In the genomic region with DNA sequence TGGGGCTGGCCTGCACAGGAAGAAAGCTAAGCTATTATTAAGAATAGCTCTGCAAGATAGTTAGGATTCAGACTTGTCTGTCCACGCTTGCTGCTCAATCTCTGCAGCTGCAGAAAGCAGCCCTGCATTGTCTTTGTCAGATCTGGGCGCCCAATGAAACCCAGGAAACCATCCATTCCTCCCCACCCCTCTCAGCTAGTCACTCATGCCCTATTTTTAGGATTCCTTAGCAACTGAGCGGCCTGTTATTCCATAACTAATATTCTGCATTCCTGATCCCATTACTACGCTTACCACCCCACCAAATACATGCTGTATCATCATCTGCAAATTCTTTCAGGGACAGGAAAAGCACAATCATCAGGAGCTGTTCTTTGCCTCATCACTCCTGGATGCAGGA, we compare ENCODE assay signal across 14 cellular contexts. TPM values are rescaled to one million over a fixed set of nuclear protein-coding genes. Genes with fewer than 3 reads are reported as not detected.
DNase-seq lines count a peak whose midpoint lies in the region; ATAC-seq and TF ChIP-seq lines count a peak whose summit lies in the region.
"Had no signal": no experiment of that assay in that cellular context is flagged by ENCODE, and none has a peak within 500 bp of the region (broad histone marks: within the 10 kb centered on the region; RNA-seq: fewer than 3 reads in every experiment).

No MANE protein-coding gene starts in this region.

- DNase-seq in NCI-H226, result peak; percentile 70
- DNase-seq in fibroblast of mammary gland (ENCODE audit: low read depth), result peak; percentile 35
- no peak for DNase-seq in stimulated activated naive B cell treated with anti-CD40 and anti-IgM and Interleukin-4, amounts not matched to agents 10 μg/mL and 1 μg/mL and 100 μg/mL, for 72 hours
- DNase-seq in NCI-H146 (lab: John Stamatoyannopoulos, UW), result no peak
- DNase-seq in T-helper 2 cell, result no peak
- DNase-seq in activated naive CD4-positive, alpha-beta T cell treated with anti-CD3 and anti-CD28 coated beads for 36 hours, result no peak
- DNase-seq: activated CD8-positive, alpha-beta memory T cell treated with anti-CD3 and anti-CD28 coated beads, Interleukin-2, amount 50 U/mL, for 48 hours; CD4-positive, alpha-beta T cell; MV-4-11; NK-92 treated with Interleukin-12 subunit alpha and Interleukin-12 subunit beta, amount 100 ng/mL, for 24 hours; ovary; T-helper 17 cell had no signal

- H3K4me2 ChIP-seq in BLaER1 treated with 17β-estradiol and CSF1 and Interleukin-3, amounts not matched to agents 10 nM and 100 nM, result peak overlapping the region; percentile 18 to 93 (median 81); a peak in 21 of 22 replicates
- H3K4me2 ChIP-seq in parathyroid adenoma (ENCODE audit: low read length), result no peak overlapping the region

- peak overlapping the region; percentile 57 for H2AFZ ChIP-seq in parathyroid adenoma

- no peaks in the 10 kb centered on the region for H3K79me2 ChIP-seq in parathyroid adenoma

- peaks cover 3 to 14% (median 8%) of the 10 kb centered on the region in 11 experiments; a peak in 12 of 22 replicates for H3K9me3 ChIP-seq in BLaER1 treated with 17β-estradiol and CSF1 and Interleukin-3, amounts not matched to agents 10 nM and 100 nM (replicated peaks in 1 of 11)
- H3K9me3 ChIP-seq in parathyroid adenoma (ENCODE audit: control insufficient read depth, low read length), result no peaks in the 10 kb centered on the region
- H3K9me3 ChIP-seq: ovary had no signal

- peak overlapping the region in 5 of 10 experiments; percentile 3 to 38 (median 22); a peak in 4 of 20 replicates for H3K4me3 ChIP-seq in BLaER1 treated with 17β-estradiol and CSF1 and Interleukin-3, amounts not matched to agents 10 nM and 100 nM
- H3K4me3 ChIP-seq in fibroblast of mammary gland (ENCODE audit: control insufficient read depth, low read depth, low read length) (no peak overlapping the region), parathyroid adenoma (ENCODE audit: low read depth, low read length) (no peak overlapping the region)
- H3K4me3 ChIP-seq: ovary had no signal

- no peak overlapping the region for H3K4me3 Mint-ChIP-seq in stimulated activated naive B cell treated with anti-CD40 and anti-IgM and Interleukin-4, amounts not matched to agents 10 μg/mL and 1 μg/mL and 100 μg/mL, for 72 hours
- no peak overlapping the region for H3K4me3 Mint-ChIP-seq in activated naive CD4-positive, alpha-beta T cell treated with anti-CD3 and anti-CD28 coated beads for 36 hours
- H3K4me3 Mint-ChIP-seq: CD4-positive, alpha-beta T cell; T-helper 17 cell had no signal

- H3K9me3 Mint-ChIP-seq in stimulated activated naive B cell treated with anti-CD40 and anti-IgM and Interleukin-4, amounts not matched to agents 10 μg/mL and 1 μg/mL and 100 μg/mL, for 72 hours, result peaks cover 3 to 4% of the 10 kb centered on the region in 2 donors
- no peaks in the 10 kb centered on the region for H3K9me3 Mint-ChIP-seq in activated naive CD4-positive, alpha-beta T cell treated with anti-CD3 and anti-CD28 coated beads for 36 hours
- H3K9me3 Mint-ChIP-seq: CD4-positive, alpha-beta T cell had no signal

- H3K27ac ChIP-seq in BLaER1 treated with 17β-estradiol and CSF1 and Interleukin-3, amounts not matched to agents 10 nM and 100 nM, result peak overlapping the region in 6 of 11 experiments; percentile 63 to 86 (median 77); a peak in 12 of 22 replicates
- no peak overlapping the region for H3K27ac ChIP-seq in parathyroid adenoma
- H3K27ac ChIP-seq: ovary had no signal

- no peaks in the 10 kb centered on the region for H3K36me3 Mint-ChIP-seq in stimulated activated naive B cell treated with anti-CD40 and anti-IgM and Interleukin-4, amounts not matched to agents 10 μg/mL and 1 μg/mL and 100 μg/mL, for 72 hours
- no peaks in the 10 kb centered on the region for H3K36me3 Mint-ChIP-seq in activated naive CD4-positive, alpha-beta T cell treated with anti-CD3 and anti-CD28 coated beads for 36 hours (ENCODE audit: low read depth)

- no peaks in the 10 kb centered on the region for H4K20me1 ChIP-seq in BLaER1 treated with 17β-estradiol and CSF1 and Interleukin-3, amounts not matched to agents 10 nM and 100 nM

- H3K4me1 Mint-ChIP-seq in stimulated activated naive B cell treated with anti-CD40 and anti-IgM and Interleukin-4, amounts not matched to agents 10 μg/mL and 1 μg/mL and 100 μg/mL, for 72 hours, result peaks cover 15 to 21% of the 10 kb centered on the region in 2 donors
- no peaks in the 10 kb centered on the region for H3K4me1 Mint-ChIP-seq in activated naive CD4-positive, alpha-beta T cell treated with anti-CD3 and anti-CD28 coated beads for 36 hours (ENCODE audit: low read depth)

- peak overlapping the region in 6 of 11 experiments; percentile 8 to 66 (median 48); a peak in 8 of 22 replicates for H3K9ac ChIP-seq in BLaER1 treated with 17β-estradiol and CSF1 and Interleukin-3, amounts not matched to agents 10 nM and 100 nM
- no peak overlapping the region for H3K9ac ChIP-seq in parathyroid adenoma

- H3K27me3 Mint-ChIP-seq in stimulated activated naive B cell treated with anti-CD40 and anti-IgM and Interleukin-4, amounts not matched to agents 10 μg/mL and 1 μg/mL and 100 μg/mL, for 72 hours, result peaks cover 0 to 4% of the 10 kb centered on the region in 2 donors
- peaks cover 15% of the 10 kb centered on the region for H3K27me3 Mint-ChIP-seq in activated naive CD4-positive, alpha-beta T cell treated with anti-CD3 and anti-CD28 coated beads for 36 hours (ENCODE audit: low read depth)

- intact Hi-C loops in activated naive CD4-positive, alpha-beta T cell treated with anti-CD3 and anti-CD28 coated beads for 36 hours (cut with micrococcal nuclease), result no loop called here

- ATAC-seq in stimulated activated naive B cell treated with anti-CD40 and anti-IgM and Interleukin-4, amounts not matched to agents 10 μg/mL and 1 μg/mL and 100 μg/mL, for 72 hours (replicated peaks), result no peak
- ATAC-seq: T-helper 17 cell had no signal

- H3K27me3 ChIP-seq in BLaER1 treated with 17β-estradiol and CSF1 and Interleukin-3, amounts not matched to agents 10 nM and 100 nM, result no peaks in the 10 kb centered on the region
- H3K27me3 ChIP-seq in parathyroid adenoma (ENCODE audit: control insufficient read depth, insufficient read depth, low read length), result no peaks in the 10 kb centered on the region
- H3K27me3 ChIP-seq: ovary had no signal

- TF ChIP-seq CTCF in fibroblast of mammary gland (conservative IDR thresholded peaks at IDR 0.05; ENCODE audit: control insufficient read depth, insufficient read depth, low read depth, low read length), result no peak
- TF ChIP-seq CTCF in parathyroid adenoma (IDR thresholded peaks at IDR 0.05), result no peak

- no peaks in the 10 kb centered on the region for H3K36me3 ChIP-seq in BLaER1 treated with 17β-estradiol and CSF1 and Interleukin-3, amounts not matched to agents 10 nM and 100 nM
- no peaks in the 10 kb centered on the region for H3K36me3 ChIP-seq in parathyroid adenoma (ENCODE audit: control insufficient read depth, insufficient read depth, low read length)
- H3K36me3 ChIP-seq: ovary had no signal

- H3K4me1 ChIP-seq in BLaER1 treated with 17β-estradiol and CSF1 and Interleukin-3, amounts not matched to agents 10 nM and 100 nM, result peaks cover 15 to 100% (median 94%) of the 10 kb centered on the region in 10 experiments
- no peaks in the 10 kb centered on the region for H3K4me1 ChIP-seq in parathyroid adenoma

- H3K27ac Mint-ChIP-seq in stimulated activated naive B cell treated with anti-CD40 and anti-IgM and Interleukin-4, amounts not matched to agents 10 μg/mL and 1 μg/mL and 100 μg/mL, for 72 hours, result no peak overlapping the region
- H3K27ac Mint-ChIP-seq in activated naive CD4-positive, alpha-beta T cell treated with anti-CD3 and anti-CD28 coated beads for 36 hours, result no peak overlapping the region
- H3K27ac Mint-ChIP-seq: CD4-positive, alpha-beta T cell; T-helper 17 cell had no signal

- CTCF ChIA-PET in activated naive CD4-positive, alpha-beta T cell treated with anti-CD3 and anti-CD28 coated beads for 36 hours (lab: Charles Lee), result interaction anchor here (1.0 to 1.1 kb wide), 2 partner anchors 39 to 133 kb away, joined by 3 to 4 read pairs; no protein-coding TSS in a partner anchor

RNA-seq across cellular contexts. Expression of gene APC, which starts 52.9 kb away (rescaled TPM):
- total RNA-seq in activated naive CD4-positive, alpha-beta T cell treated with anti-CD3 and anti-CD28 coated beads for 36 hours, result 10 to 100 TPM; 15.6 to 17.2 TPM

Comparison
In these comparisons a context has a peak if more than half of its experiments do, and no peak if none do; other contexts are left out.
1. DNase-seq: peak in NCI-H226 (single experiment) and fibroblast of mammary gland (single experiment); none in stimulated activated naive B cell treated with anti-CD40 and anti-IgM and Interleukin-4, amounts not matched to agents 10 μg/mL and 1 μg/mL and 100 μg/mL, for 72 hours (single experiment), NCI-H146 (single experiment), T-helper 2 cell (0 of 5) and activated naive CD4-positive, alpha-beta T cell treated with anti-CD3 and anti-CD28 coated beads for 36 hours (single experiment).